Comparison of ENCODE assay signal across 17 cellular contexts in the genomic region with DNA sequence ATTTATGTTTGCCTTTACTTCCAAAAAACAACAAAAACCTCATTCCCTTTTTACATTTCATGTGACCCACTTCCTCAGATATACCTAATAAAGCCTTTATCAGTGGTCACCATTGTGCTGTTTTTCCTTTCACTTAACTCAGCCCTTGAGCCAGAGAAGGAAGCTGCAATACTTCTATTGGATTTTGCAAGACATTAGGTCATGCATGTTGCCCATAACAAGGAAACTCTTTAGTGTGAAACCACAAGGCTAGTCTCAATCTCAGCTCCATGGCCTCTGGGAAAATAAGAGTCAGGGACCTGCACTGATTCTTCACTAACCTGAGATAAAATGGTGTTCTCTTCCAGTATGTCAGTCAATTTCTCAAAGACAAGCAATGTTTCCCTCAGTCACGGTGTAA. TPM values are rescaled to one million over a fixed set of nuclear protein-coding genes. Genes with fewer than 3 reads are reported as not detected.
DNase-seq lines count a peak whose midpoint lies in the region; ATAC-seq, FAIRE-seq and TF ChIP-seq lines count a peak whose summit lies in the region.
"Had no signal": no experiment of that assay in that cellular context is flagged by ENCODE, and none has a peak within 500 bp of the region (broad histone marks: within the 10 kb centered on the region; RNA-seq: fewer than 3 reads in every experiment).

No MANE protein-coding gene starts in this region.

- H2AFZ ChIP-seq in HepG2 (ENCODE audit: low read length) = no peak overlapping the region

- H3K27ac ChIP-seq in BLaER1 treated with 17β-estradiol and CSF1 and Interleukin-3, amounts not matched to agents 10 nM and 100 nM = no peak overlapping the region; a peak in 1 of 22 replicates
- H3K27ac ChIP-seq in HepG2 (ENCODE audit: extremely low read length, insufficient read depth, low read length) = no peak overlapping the region
- H3K27ac ChIP-seq in testis = no peak overlapping the region
- H3K27ac ChIP-seq: tibial nerve had no signal

- TF ChIP-seq CTCF in HepG2 (CRISPR knock-in tag; IDR thresholded peaks at IDR 0.05) = no peak
- no peak for TF ChIP-seq CTCF in lower leg skin (IDR thresholded peaks at IDR 0.05)
- TF ChIP-seq CTCF in testis (IDR thresholded peaks at IDR 0.05) = no peak

- H3K27me3 Mint-ChIP-seq in dendritic cell treated with granulocyte-macrophage colony-stimulating factor and Interleukin-4, amounts not matched to agents 40 ng/mL and 50 ng/mL, for 4 days = no peaks in the 10 kb centered on the region
- H3K27me3 Mint-ChIP-seq: activated CD4-positive, alpha-beta T cell treated with anti-CD3 and anti-CD28 coated beads, Interleukin-2, amount 10 ng/mL, durations not matched to agents 24 days and 14 days had no signal

- peak overlapping the region; percentile 30 for H3K27ac Mint-ChIP-seq in dendritic cell treated with granulocyte-macrophage colony-stimulating factor and Interleukin-4, amounts not matched to agents 40 ng/mL and 50 ng/mL, for 4 days
- H3K27ac Mint-ChIP-seq: activated CD4-positive, alpha-beta T cell treated with anti-CD3 and anti-CD28 coated beads, Interleukin-2, amount 10 ng/mL, durations not matched to agents 24 days and 14 days; mesothelial cell of epicardium had no signal

- TF ChIP-seq EP300 in HepG2 (IDR thresholded peaks at IDR 0.05; ENCODE audit: low read depth in 2 of 2, low read length in 2 of 2) = no peak
- TF ChIP-seq EP300 in HepG2 (CRISPR knock-in tag; IDR thresholded peaks at IDR 0.05; ENCODE audit: borderline replicate concordance) = no peak

- TF ChIP-seq RAD21 in HepG2 (CRISPR knock-in tag; IDR thresholded peaks at IDR 0.05) = no peak

- peaks cover 0 to 24% (median 6%) of the 10 kb centered on the region in 10 experiments; a peak in 9 of 20 replicates for H3K4me1 ChIP-seq in BLaER1 treated with 17β-estradiol and CSF1 and Interleukin-3, amounts not matched to agents 10 nM and 100 nM
- H3K4me1 ChIP-seq in HepG2 (ENCODE audit: insufficient read depth, low read length) (peaks cover 8% of the 10 kb centered on the region; the same call in 1 of the 2 replicates), testis (no peaks in the 10 kb centered on the region)

- TF ChIP-seq POLR2A in HepG2 (IDR thresholded peaks at IDR 0.05; ENCODE audit: insufficient read depth in 1 of 2, low read depth in 2 of 2, low read length in 2 of 2) (no peak), lower leg skin (IDR thresholded peaks at IDR 0.05) (no peak), testis (IDR thresholded peaks at IDR 0.05) (no peak)

- no peaks in the 10 kb centered on the region for H4K20me1 ChIP-seq in BLaER1 treated with 17β-estradiol and CSF1 and Interleukin-3, amounts not matched to agents 10 nM and 100 nM
- H4K20me1 ChIP-seq in HepG2 (ENCODE audit: insufficient read depth, low read length) = no peaks in the 10 kb centered on the region

- 0% methylated on average over 1 of the region's 1 CpG for WGBS in HepG2 (ENCODE audit: low lambda C conversion rate)
- 70 to 83% methylated on average over 1 of the region's 1 CpG for WGBS in lower leg skin, 2 donors
- WGBS in testis, 2 donors = 95 to 100% methylated on average over 1 of the region's 1 CpG

- H3K36me3 Mint-ChIP-seq in dendritic cell treated with granulocyte-macrophage colony-stimulating factor and Interleukin-4, amounts not matched to agents 40 ng/mL and 50 ng/mL, for 4 days (ENCODE audit: low read depth) = peaks cover 19% of the 10 kb centered on the region
- H3K36me3 Mint-ChIP-seq: mesothelial cell of epicardium had no signal

- peak overlapping the region in 6 of 11 experiments; percentile 15 to 55 (median 34); a peak in 11 of 22 replicates for H3K4me2 ChIP-seq in BLaER1 treated with 17β-estradiol and CSF1 and Interleukin-3, amounts not matched to agents 10 nM and 100 nM
- no peak overlapping the region for H3K4me2 ChIP-seq in HepG2 (ENCODE audit: low read depth, low read length)

- no peaks in the 10 kb centered on the region for H3K79me2 ChIP-seq in HepG2 (ENCODE audit: insufficient read depth, low read length)

- H3K4me3 Mint-ChIP-seq in dendritic cell treated with granulocyte-macrophage colony-stimulating factor and Interleukin-4, amounts not matched to agents 40 ng/mL and 50 ng/mL, for 4 days = no peak overlapping the region
- H3K4me3 Mint-ChIP-seq: activated CD4-positive, alpha-beta T cell treated with anti-CD3 and anti-CD28 coated beads, Interleukin-2, amount 10 ng/mL, durations not matched to agents 24 days and 14 days; mesothelial cell of epicardium had no signal

- intact Hi-C loops in dendritic cell treated with granulocyte-macrophage colony-stimulating factor and Interleukin-4, amounts not matched to agents 40 ng/mL and 50 ng/mL, for 4 days (cut with micrococcal nuclease) = loop anchor here (5.0 kb wide), 1 partner anchor 43 kb away; no protein-coding TSS in a partner anchor
- intact Hi-C loops in HepG2 (cut with micrococcal nuclease; ENCODE audit: unreplicated experiment) = no loop called here
- intact Hi-C loops in lower leg skin (cut with DNase I; ENCODE audit: low total_unique reads) = no loop called here
- intact Hi-C loops in testis (cut with DNase I; ENCODE audit: low total_unique reads) = no loop called here

- POLR2A ChIA-PET in HepG2 (lab: Yijun Ruan, JAX) = no interaction called here

- CTCF ChIA-PET in HepG2 (lab: Yijun Ruan, JAX; ENCODE audit: low intra/inter-chr PET ratio, low total read pairs) = no interaction called here

- no peak for ATAC-seq in HepG2

- DNase-seq in NOMO-1 (lab: John Stamatoyannopoulos, UW; ENCODE audit: unreplicated experiment in 2 of 2) = peak; percentile 96 to 100
- DNase-seq in HepG2 (ENCODE audit: low spot score) = no peak
- DNase-seq in activated CD4-positive, CD25-positive, alpha-beta regulatory T cell (lab: John Stamatoyannopoulos, UW) = no peak
- no peak for DNase-seq in NCI-H187 (lab: John Stamatoyannopoulos, UW)
- no peak for DNase-seq in lower leg skin (ENCODE audit: low spot score in 2 of 2)
- no peak for DNase-seq in testis
- DNase-seq: activated CD4-positive, alpha-beta T cell treated with anti-CD3 and anti-CD28 coated beads, Interleukin-2, amount 10 ng/mL, durations not matched to agents 24 days and 14 days; activated effector memory CD4-positive, alpha-beta T cell treated with anti-CD3 and anti-CD28 coated beads, Interleukin-2, amount 50 U/mL, for 16 hours; DMS79 treated with DMSO at 0.1 percent for 48 hours; NCI-H526 treated with DMSO at 0.1 percent for 48 hours; retina had no signal

- no peaks in the 10 kb centered on the region for H3K36me3 ChIP-seq in BLaER1 treated with 17β-estradiol and CSF1 and Interleukin-3, amounts not matched to agents 10 nM and 100 nM
- H3K36me3 ChIP-seq in HepG2 (replicated peaks in 1 of 2; ENCODE audit: control insufficient read depth in 1 of 2, insufficient read depth in 2 of 2, low read length in 2 of 2) (no peaks in the 10 kb centered on the region), testis (ENCODE audit: low read depth, missing control alignments) (no peaks in the 10 kb centered on the region)
- H3K36me3 ChIP-seq: tibial nerve had no signal

- H3K9ac ChIP-seq in BLaER1 treated with 17β-estradiol and CSF1 and Interleukin-3, amounts not matched to agents 10 nM and 100 nM = no peak overlapping the region
- no peak overlapping the region for H3K9ac ChIP-seq in HepG2 (ENCODE audit: insufficient read depth, low read depth, low read length)

- in situ Hi-C loops in HepG2 (cut with HindIII; ENCODE audit: extremely low pct_ligation_motif_present, low pct_unique_long_range_greater_than_20kb) = no loop called here

- peaks cover 0 to 14% (median 0%) of the 10 kb centered on the region in 11 experiments; a peak in 5 of 22 replicates for H3K27me3 ChIP-seq in BLaER1 treated with 17β-estradiol and CSF1 and Interleukin-3, amounts not matched to agents 10 nM and 100 nM
- H3K27me3 ChIP-seq in HepG2 (ENCODE audit: control insufficient read depth in 1 of 2, insufficient read depth in 2 of 2, low read length in 2 of 2) (no peaks in the 10 kb centered on the region; a peak in 1 of 5 replicates), testis (no peaks in the 10 kb centered on the region)
- H3K27me3 ChIP-seq: tibial nerve had no signal

- no peak overlapping the region for H3K4me3 ChIP-seq in BLaER1 treated with 17β-estradiol and CSF1 and Interleukin-3, amounts not matched to agents 10 nM and 100 nM
- H3K4me3 ChIP-seq in HepG2 (replicated peaks in 1 of 3; ENCODE audit: insufficient read depth in 1 of 3, low read depth in 2 of 3, low read length in 3 of 3) (no peak overlapping the region), lower leg skin (ENCODE audit: low read depth, poor library complexity, severe bottlenecking) (no peak overlapping the region), testis (no peak overlapping the region)
- H3K4me3 ChIP-seq: tibial nerve had no signal

- H3K9me3 ChIP-seq in BLaER1 treated with 17β-estradiol and CSF1 and Interleukin-3, amounts not matched to agents 10 nM and 100 nM (replicated peaks in 1 of 11) = no peaks in the 10 kb centered on the region
- H3K9me3 ChIP-seq in HepG2 (ENCODE audit: low read length) = no peaks in the 10 kb centered on the region
- H3K9me3 ChIP-seq in testis = no peaks in the 10 kb centered on the region
- H3K9me3 ChIP-seq: tibial nerve had no signal

- no TSS peak for BruUV-seq in HepG2 (replicated peaks; lab: Mats Ljungman, UMichigan)

- no peak for FAIRE-seq in HepG2 (lab: Jason Lieb, UNC)
- FAIRE-seq: colon had no signal

- H3K9me3 Mint-ChIP-seq in dendritic cell treated with granulocyte-macrophage colony-stimulating factor and Interleukin-4, amounts not matched to agents 40 ng/mL and 50 ng/mL, for 4 days = no peaks in the 10 kb centered on the region
- H3K9me3 Mint-ChIP-seq: activated CD4-positive, alpha-beta T cell treated with anti-CD3 and anti-CD28 coated beads, Interleukin-2, amount 10 ng/mL, durations not matched to agents 24 days and 14 days; mesothelial cell of epicardium had no signal

- H3K4me1 Mint-ChIP-seq in dendritic cell treated with granulocyte-macrophage colony-stimulating factor and Interleukin-4, amounts not matched to agents 40 ng/mL and 50 ng/mL, for 4 days (ENCODE audit: low read depth) = peaks cover 17% of the 10 kb centered on the region
- H3K4me1 Mint-ChIP-seq: activated CD4-positive, alpha-beta T cell treated with anti-CD3 and anti-CD28 coated beads, Interleukin-2, amount 10 ng/mL, durations not matched to agents 24 days and 14 days; mesothelial cell of epicardium had no signal

RNA-seq across cellular contexts. Expression of gene STEAP4, which starts 27.8 kb away (rescaled TPM):
- total RNA-seq in HepG2 (2016; rRNA removed; fragmentation: Illumina TruSeq; extraction: Trizol) (not detected in 2 replicates), lower leg skin (10 to 100 TPM in 2 of 4 donors, 1 to 10 TPM in 2; 8.6 to 55.6 (median 22.0) TPM), testis (10 to 100 TPM; 16.2 to 27.1 TPM)
- not detected in 2 replicates for total RNA-seq in HepG2 (2016; cell fraction: cytosol; rRNA removed; fragmentation: Illumina TruSeq; extraction: Trizol; ENCODE audit: low read depth)
- not detected in 2 replicates for total RNA-seq in HepG2 (2016; cell fraction: insoluble cytoplasmic fraction; rRNA removed; fragmentation: Illumina TruSeq; extraction: Trizol)
- total RNA-seq in HepG2 (2016; cell fraction: membrane; rRNA removed; fragmentation: Illumina TruSeq; extraction: Trizol) = not detected in 2 replicates
- not detected in 2 replicates for total RNA-seq in HepG2 (2016; cell fraction: nucleus; rRNA removed; fragmentation: Illumina TruSeq; extraction: Trizol)
- polyA plus RNA-seq in HepG2 (2011; rRNA removed) (not detected in 2 replicates), testis (ENCODE audit: insufficient read depth, low read depth, low replicate concordance) (15.2 TPM)
- not detected in 2 replicates for polyA plus RNA-seq in HepG2 (2011; cell fraction: cytosol; rRNA removed)
- polyA plus RNA-seq in HepG2 (2011; cell fraction: nucleus; rRNA removed) = not detected in 2 replicates
- not detected in 2 replicates for polyA plus RNA-seq in HepG2 (2012)
- not detected in 2 replicates for polyA plus RNA-seq in HepG2 (2016; cell fraction: cytosol; fragmentation: Illumina TruSeq; extraction: Trizol; ENCODE audit: low read depth)
- polyA plus RNA-seq in HepG2 (2016; cell fraction: insoluble cytoplasmic fraction; fragmentation: Illumina TruSeq; extraction: Trizol; ENCODE audit: low read depth) = not detected in 2 replicates
- polyA plus RNA-seq in HepG2 (2016; cell fraction: membrane; fragmentation: Illumina TruSeq; extraction: Trizol; ENCODE audit: low read depth) = not detected in 2 replicates
- not detected in 2 replicates for polyA plus RNA-seq in HepG2 (2016; cell fraction: nucleus; fragmentation: Illumina TruSeq; extraction: Trizol; ENCODE audit: insufficient read depth, low read depth)
- polyA minus RNA-seq in HepG2 (2011; rRNA and poly(A)+ RNA removed; ENCODE audit: low replicate concordance) = 19.2 TPM in 1 of 2 replicates, not detected in the other
- polyA minus RNA-seq in HepG2 (2011; cell fraction: cytosol; rRNA and poly(A)+ RNA removed) = not detected in 2 replicates
- polyA minus RNA-seq in HepG2 (2011; cell fraction: nucleus; rRNA and poly(A)+ RNA removed) = not detected in 2 replicates
- polyA plus RNA-seq: AG04450 had no signal

RNA-seq across cellular contexts. Expression of gene SRI, which starts 59.0 kb away (rescaled TPM):
- 0.33 TPM in 1 of 2 replicates, not detected in the other for total RNA-seq in HepG2 (2016; rRNA removed; fragmentation: Illumina TruSeq; extraction: Trizol)
- total RNA-seq in HepG2 (2016; cell fraction: cytosol; rRNA removed; fragmentation: Illumina TruSeq; extraction: Trizol; ENCODE audit: low read depth) = not detected in 2 replicates
- 0.51 TPM in 1 of 2 replicates, not detected in the other for total RNA-seq in HepG2 (2016; cell fraction: insoluble cytoplasmic fraction; rRNA removed; fragmentation: Illumina TruSeq; extraction: Trizol)
- not detected in 2 replicates for total RNA-seq in HepG2 (2016; cell fraction: membrane; rRNA removed; fragmentation: Illumina TruSeq; extraction: Trizol)
- total RNA-seq in HepG2 (2016; cell fraction: nucleus; rRNA removed; fragmentation: Illumina TruSeq; extraction: Trizol) = not detected in 2 replicates
- polyA plus RNA-seq in HepG2 (2011; rRNA removed) = 0.37 TPM in 1 of 2 replicates, not detected in the other
- 0.13 and 0.21 TPM in 2 replicates for polyA plus RNA-seq in HepG2 (2011; cell fraction: cytosol; rRNA removed)
- polyA plus RNA-seq in HepG2 (2011; cell fraction: nucleus; rRNA removed) = 0.43 TPM in 1 of 2 replicates, not detected in the other
- not detected in 2 replicates for polyA plus RNA-seq in HepG2 (2012)
- not detected in 2 replicates for polyA plus RNA-seq in HepG2 (2016; cell fraction: cytosol; fragmentation: Illumina TruSeq; extraction: Trizol; ENCODE audit: low read depth)
- polyA plus RNA-seq in HepG2 (2016; cell fraction: insoluble cytoplasmic fraction; fragmentation: Illumina TruSeq; extraction: Trizol; ENCODE audit: low read depth) = 0.29 TPM in 1 of 2 replicates, not detected in the other
- not detected in 2 replicates for polyA plus RNA-seq in HepG2 (2016; cell fraction: membrane; fragmentation: Illumina TruSeq; extraction: Trizol; ENCODE audit: low read depth)
- not detected in 2 replicates for polyA plus RNA-seq in HepG2 (2016; cell fraction: nucleus; fragmentation: Illumina TruSeq; extraction: Trizol; ENCODE audit: insufficient read depth, low read depth)
- 30.8 TPM in 1 of 2 replicates, not detected in the other for polyA minus RNA-seq in HepG2 (2011; rRNA and poly(A)+ RNA removed; ENCODE audit: low replicate concordance)
- not detected in 2 replicates for polyA minus RNA-seq in HepG2 (2011; cell fraction: cytosol; rRNA and poly(A)+ RNA removed)
- not detected in 2 replicates for polyA minus RNA-seq in HepG2 (2011; cell fraction: nucleus; rRNA and poly(A)+ RNA removed)
- total RNA-seq in lower leg skin = 10 to 100 TPM; 24.6 to 43.9 (median 42.2) TPM
- 10 to 100 TPM; 53.1 to 67.8 TPM for total RNA-seq in testis
- 96.1 TPM for polyA plus RNA-seq in testis (ENCODE audit: insufficient read depth, low read depth, low replicate concordance)

Comparison
In these comparisons a context has a peak if more than half of its experiments do, and no peak if none do; other contexts are left out.
1. DNase-seq: peak in NOMO-1 (2 of 2); none in HepG2 (single experiment), activated CD4-positive, CD25-positive, alpha-beta regulatory T cell (0 of 4), NCI-H187 (0 of 2), lower leg skin (0 of 2) and testis (single experiment).
2. RNA of gene STEAP4, which starts 27.8 kb away (total RNA-seq): 8.6 to 55.6 TPM in lower leg skin and 16.2 to 27.1 TPM in testis; not detected in HepG2; every median in the first group is over 4 times any median in the second.
3. RNA of gene SRI, which starts 59.0 kb away (total RNA-seq): 53.1 to 67.8 TPM in testis and 24.6 to 43.9 TPM in lower leg skin; 0.33 to 0.51 TPM in HepG2; every median in the first group is over 10 times any median in the second.